8 cellular contexts compared by ENCODE assay signal in genomic region chr19:12333162-12334159, GRCh38. TPM values are rescaled to one million over a fixed set of nuclear protein-coding genes. Genes with fewer than 3 reads are reported as not detected.
DNase-seq lines count a peak whose midpoint lies in the region; ATAC-seq and TF ChIP-seq lines count a peak whose summit lies in the region.

ZNF563 (minus strand) TSS chr19:12333633; CDS start chr19:12333482, 151 bp downstream.

- H3K9me3 Mint-ChIP-seq in activated CD4-positive, alpha-beta T cell treated with anti-CD3 and anti-CD28 coated beads, Interleukin-2, amount 10 ng/mL, durations not matched to agents 24 days and 14 days, result peaks cover 11% of the 10 kb centered on the region

- H3K27ac ChIP-seq in ACC112 (ENCODE audit: low read depth, low read length), result peak within 1 kb of the TSS; percentile 69
- H3K27ac ChIP-seq in colonic mucosa, result peak within 1 kb of the TSS; percentile 93
- peak within 1 kb of the TSS; percentile 59 for H3K27ac ChIP-seq in layer of hippocampus (ENCODE audit: low read depth, low read length)

- peaks cover 4% of the 10 kb centered on the region for H3K4me1 ChIP-seq in ACC112 (ENCODE audit: control insufficient read depth, insufficient read depth, low read length, unreplicated experiment)
- H3K4me1 ChIP-seq in colonic mucosa, result peaks cover 4% of the 10 kb centered on the region

- H3K36me3 ChIP-seq in ACC112 (ENCODE audit: insufficient read depth, low read length) (no peaks in the 10 kb centered on the region), colonic mucosa (no peaks in the 10 kb centered on the region)

- intact Hi-C loops in activated CD4-positive, alpha-beta T cell treated with anti-CD3 and anti-CD28 coated beads, Interleukin-2, amount 10 ng/mL, durations not matched to agents 24 days and 14 days (cut with micrococcal nuclease), result loop anchor here (1.0 to 2.0 kb wide), 6 partner anchors 32 to 217 kb away; partner anchors contain the start of genes ZNF136, ZNF44, ZNF442 and ZNF443
- intact Hi-C loops in colonic mucosa (cut with DNase I), result no loop called here

- TF ChIP-seq CTCF in colonic mucosa (IDR thresholded peaks at IDR 0.05), result no peak

- peak within 1 kb of the TSS; percentile 89 to 98 for H3K9ac ChIP-seq in colonic mucosa (ENCODE audit: low read depth in 2 of 2, low read length in 2 of 2)

- peak within 1 kb of the TSS; percentile 97 for H3K27ac Mint-ChIP-seq in activated CD4-positive, alpha-beta T cell treated with anti-CD3 and anti-CD28 coated beads, Interleukin-2, amount 10 ng/mL, durations not matched to agents 24 days and 14 days

- H3K4me3 ChIP-seq in ACC112 (ENCODE audit: low read depth, low read length) (peak within 1 kb of the TSS; percentile 97), colonic mucosa (peak within 1 kb of the TSS; percentile 95)

- H3K4me1 Mint-ChIP-seq in activated CD4-positive, alpha-beta T cell treated with anti-CD3 and anti-CD28 coated beads, Interleukin-2, amount 10 ng/mL, durations not matched to agents 24 days and 14 days, result peaks cover 32% of the 10 kb centered on the region

- H3K4me3 Mint-ChIP-seq in activated CD4-positive, alpha-beta T cell treated with anti-CD3 and anti-CD28 coated beads, Interleukin-2, amount 10 ng/mL, durations not matched to agents 24 days and 14 days, result peak within 1 kb of the TSS; percentile 92

- H3K27me3 Mint-ChIP-seq in activated CD4-positive, alpha-beta T cell treated with anti-CD3 and anti-CD28 coated beads, Interleukin-2, amount 10 ng/mL, durations not matched to agents 24 days and 14 days, result no peaks in the 10 kb centered on the region

- H3K9me3 ChIP-seq in colonic mucosa, result no peaks in the 10 kb centered on the region

- H3K27me3 ChIP-seq in ACC112 (ENCODE audit: insufficient read depth, low read length) (no peaks in the 10 kb centered on the region), colonic mucosa (no peaks in the 10 kb centered on the region), layer of hippocampus (ENCODE audit: control insufficient read depth, insufficient read depth, low read length) (no peaks in the 10 kb centered on the region)

- H3K79me2 ChIP-seq in ACC112 (ENCODE audit: control insufficient read depth, insufficient read depth, low read length, unreplicated experiment), result peaks cover 10% of the 10 kb centered on the region

- peak within 1 kb of the TSS; percentile 93 for H2AFZ ChIP-seq in ACC112 (ENCODE audit: low read length, unreplicated experiment)

- peak; percentile 73 for ATAC-seq in GM18861 (IDR thresholded peaks at IDR 0.05; ENCODE audit: unreplicated experiment)
- peak; percentile 88 for ATAC-seq in HG03095 (IDR thresholded peaks at IDR 0.05; ENCODE audit: unreplicated experiment)

- H3K36me3 Mint-ChIP-seq in activated CD4-positive, alpha-beta T cell treated with anti-CD3 and anti-CD28 coated beads, Interleukin-2, amount 10 ng/mL, durations not matched to agents 24 days and 14 days (ENCODE audit: low read depth), result peaks cover 1% of the 10 kb centered on the region

- DNase-seq in NCI-H226 (peak; percentile 88), colonic mucosa (peak; percentile 100)
- peak; percentile 99 for DNase-seq in activated CD4-positive, alpha-beta T cell treated with anti-CD3 and anti-CD28 coated beads, Interleukin-2, amount 10 ng/mL, durations not matched to agents 24 days and 14 days
- peak; percentile 94 to 98 for DNase-seq in stimulated activated CD4-positive, alpha-beta T cell treated with anti-CD3 and anti-CD28 coated beads, Interleukin-1b, Interleukin-23, amount 100 ng/mL, for 1 hour (ENCODE audit: low read depth in 2 of 2)

RNA-seq across cellular contexts. Expression of gene ZNF563, which starts in this region (rescaled TPM):
- 2.9 and 3.0 TPM in 2 replicates for total RNA-seq in activated CD4-positive, alpha-beta T cell treated with anti-CD3 and anti-CD28 coated beads, Interleukin-2, amount 10 ng/mL, durations not matched to agents 24 days and 14 days
- 1 to 10 TPM; 2.7 to 3.0 TPM for total RNA-seq in colonic mucosa

Comparison
In these comparisons a context has a peak if more than half of its experiments do, and no peak if none do; other contexts are left out.
1. Peak in every context shown above with its lines: DNase-seq, ATAC-seq, H3K4me3 ChIP-seq and H3K27ac ChIP-seq.